1 cellular context compared by ENCODE assay signal in the genomic region with DNA sequence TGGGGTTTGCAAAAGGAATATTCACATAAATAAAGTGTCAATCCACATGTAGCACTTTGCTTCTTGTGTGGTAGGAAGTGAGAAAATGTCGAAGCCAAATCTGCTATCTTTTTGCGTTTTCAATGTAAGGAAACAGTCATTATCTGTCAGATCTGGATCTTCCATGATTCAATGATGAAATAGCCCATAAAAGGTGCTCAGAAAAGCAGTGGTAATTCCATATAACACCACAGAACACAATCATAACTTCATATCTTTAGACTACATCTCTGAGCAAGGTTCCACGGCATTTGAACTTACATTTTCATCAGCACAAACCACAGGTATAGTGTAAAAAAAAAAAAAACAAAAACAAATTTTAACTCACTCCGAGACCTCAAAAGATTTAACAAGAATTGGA.
A peak's percentile ranks its signal among the peaks of the same experiment; 100 is the strongest.
TF ChIP-seq lines count a peak whose summit lies in the region.

No MANE protein-coding gene starts in this region.

TF ChIP-seq in K562, 482 proteins besides CTCF, POLR2A, EP300 and RAD21:
- 0 out of 2 replicates have a peak, but pooled peaks have one; percentile 13 for TF ChIP-seq PHF8 (IDR thresholded peaks at IDR 0.05; ENCODE audit: borderline replicate concordance, low read length)
- no peak for TF ChIP-seq CBFB (CRISPR knock-in tag; IDR thresholded peaks at IDR 0.05)
